ENCODE assay signal across 19 cellular contexts in genomic region chr16:29014561-29015029, GRCh38. TPM values are rescaled to one million over a fixed set of nuclear protein-coding genes. Genes with fewer than 3 reads are reported as not detected.
A peak's percentile ranks its signal among the peaks of the same experiment; 100 is the strongest.
DNase-seq lines count a peak whose midpoint lies in the region; ATAC-seq and TF ChIP-seq lines count a peak whose summit lies in the region.
"Had no signal": no experiment of that assay in that cellular context is flagged by ENCODE, and none has a peak within 500 bp of the region (broad histone marks: within the 10 kb centered on the region; RNA-seq: fewer than 3 reads in every experiment).

No MANE protein-coding gene starts in this region.

- DNase-seq in CD14-positive monocyte (ENCODE audit: low spot score) (no peak), NCI-H2171 treated with DMSO at 0.1 percent for 48 hours (lab: John Stamatoyannopoulos, UW) (no peak)
- no peak for DNase-seq in CD4-positive, CD25-positive, alpha-beta regulatory T cell
- no peak for DNase-seq in activated T-helper 1 cell treated with anti-CD3 and anti-CD28 coated beads, Interleukin-12 subunit alpha, Interleukin-12 subunit beta, Interleukin-2, Interleukin-4 antibody, amounts not matched to agents 30 ng/mL and 10 ng/mL and 1 ng/mL, durations not matched to agents 14 hours and 24 hours and 36 hours (ENCODE audit: low spot score)
- DNase-seq in naive thymus-derived CD4-positive, alpha-beta T cell, result no peak
- no peak for DNase-seq in activated effector memory CD4-positive, alpha-beta T cell treated with anti-CD3 and anti-CD28 coated beads, Interleukin-2, amount 50 U/mL, for 16 hours
- DNase-seq: activated CD4-positive, alpha-beta T cell treated with anti-CD3 and anti-CD28 coated beads for 4 hours; activated T-cell treated with anti-CD3 and anti-CD28 coated beads for 4 hours; left ventricle myocardium inferior; NCI-H1436; NCI-H2171; NCI-H748 treated with DMSO at 0.1 percent for 48 hours; PC-9; T1000; thyroid gland had no signal

- H3K4me1 Mint-ChIP-seq in CD14-positive monocyte, result peaks cover 44% of the 10 kb centered on the region
- peaks cover 17 to 49% (median 27%) of the 10 kb centered on the region in 4 donors for H3K4me1 Mint-ChIP-seq in CD4-positive, CD25-positive, alpha-beta regulatory T cell
- H3K4me1 Mint-ChIP-seq in activated T-helper 1 cell treated with anti-CD3 and anti-CD28 coated beads, Interleukin-12 subunit alpha, Interleukin-12 subunit beta, Interleukin-2, Interleukin-4 antibody, amounts not matched to agents 30 ng/mL and 10 ng/mL and 1 ng/mL, durations not matched to agents 14 hours and 24 hours and 36 hours (ENCODE audit: low read depth), result peaks cover 42% of the 10 kb centered on the region
- H3K4me1 Mint-ChIP-seq in naive thymus-derived CD4-positive, alpha-beta T cell, result peaks cover 25 to 73% (median 41%) of the 10 kb centered on the region in 7 donors
- H3K4me1 Mint-ChIP-seq: brain had no signal

- CTCF ChIA-PET in naive thymus-derived CD4-positive, alpha-beta T cell (lab: Charles Lee), result interaction anchor here (1.1 kb wide), 1 partner anchor 27 kb away, joined by 3 read pairs; no protein-coding TSS in a partner anchor

- POLR2A ChIA-PET in naive thymus-derived CD4-positive, alpha-beta T cell (lab: Charles Lee), result interaction anchor here (1.0 to 9.3 kb wide), 7 partner anchors 10 to 37 kb away, joined by 3 to 194 read pairs (median 7); partner anchors contain the start of gene LAT

- TF ChIP-seq CTCF in CD14-positive monocyte (IDR thresholded peaks at IDR 0.05), result no peak

- H3K27ac ChIP-seq in CD4-positive, CD25-positive, alpha-beta regulatory T cell (ENCODE audit: insufficient read depth, low read length, poor library complexity, severe bottlenecking), result no peak overlapping the region
- H3K27ac ChIP-seq in naive thymus-derived CD4-positive, alpha-beta T cell (ENCODE audit: low read depth, low read length), result no peak overlapping the region
- H3K27ac ChIP-seq: coronary artery, left ventricle myocardium inferior, PC-9, SJSA1, thyroid gland had no signal

- intact Hi-C loops in CD14-positive monocyte (cut with micrococcal nuclease), result no loop called here
- intact Hi-C loops in activated T-helper 1 cell treated with anti-CD3 and anti-CD28 coated beads, Interleukin-12 subunit alpha, Interleukin-12 subunit beta, Interleukin-2, Interleukin-4 antibody, amounts not matched to agents 30 ng/mL and 10 ng/mL and 1 ng/mL, durations not matched to agents 14 hours and 24 hours and 36 hours (cut with micrococcal nuclease), result no loop called here
- intact Hi-C loops in naive thymus-derived CD4-positive, alpha-beta T cell (cut with micrococcal nuclease), result no loop called here

- peaks cover 0 to 7% of the 10 kb centered on the region in 2 donors for H3K36me3 Mint-ChIP-seq in CD14-positive monocyte
- no peaks in the 10 kb centered on the region for H3K36me3 Mint-ChIP-seq in CD4-positive, CD25-positive, alpha-beta regulatory T cell
- peaks cover 5% of the 10 kb centered on the region for H3K36me3 Mint-ChIP-seq in activated T-helper 1 cell treated with anti-CD3 and anti-CD28 coated beads, Interleukin-12 subunit alpha, Interleukin-12 subunit beta, Interleukin-2, Interleukin-4 antibody, amounts not matched to agents 30 ng/mL and 10 ng/mL and 1 ng/mL, durations not matched to agents 14 hours and 24 hours and 36 hours (ENCODE audit: low read depth)
- H3K36me3 Mint-ChIP-seq in naive thymus-derived CD4-positive, alpha-beta T cell, result peaks cover 0 to 2% (median 0%) of the 10 kb centered on the region in 5 donors
- H3K36me3 Mint-ChIP-seq: brain had no signal

- peak overlapping the region; percentile 85 to 96 (median 94) for H3K27ac Mint-ChIP-seq in CD14-positive monocyte
- peak overlapping the region; percentile 75 to 94 (median 92) for H3K27ac Mint-ChIP-seq in CD4-positive, CD25-positive, alpha-beta regulatory T cell
- H3K27ac Mint-ChIP-seq in activated T-helper 1 cell treated with anti-CD3 and anti-CD28 coated beads, Interleukin-12 subunit alpha, Interleukin-12 subunit beta, Interleukin-2, Interleukin-4 antibody, amounts not matched to agents 30 ng/mL and 10 ng/mL and 1 ng/mL, durations not matched to agents 14 hours and 24 hours and 36 hours, result peak overlapping the region; percentile 26
- H3K27ac Mint-ChIP-seq in naive thymus-derived CD4-positive, alpha-beta T cell, result peak overlapping the region; percentile 28 to 99 (median 95)
- H3K27ac Mint-ChIP-seq: brain had no signal

- no peaks in the 10 kb centered on the region for H3K36me3 ChIP-seq in CD4-positive, CD25-positive, alpha-beta regulatory T cell (ENCODE audit: control insufficient read depth, insufficient read depth, low read length)
- no peaks in the 10 kb centered on the region for H3K36me3 ChIP-seq in naive thymus-derived CD4-positive, alpha-beta T cell (ENCODE audit: control insufficient read depth in 2 of 3, insufficient read depth in 3 of 3, low read length in 3 of 3)
- H3K36me3 ChIP-seq: left ventricle myocardium inferior, SJSA1, thyroid gland had no signal

- no peak for ATAC-seq in CD4-positive, CD25-positive, alpha-beta regulatory T cell (ENCODE audit: low read depth in 2 of 2)
- ATAC-seq in naive thymus-derived CD4-positive, alpha-beta T cell, result no peak
- no peak for ATAC-seq in GM21528 (IDR thresholded peaks at IDR 0.05; ENCODE audit: low FRiP score, unreplicated experiment)

- peaks cover 39% of the 10 kb centered on the region for H3K4me1 ChIP-seq in CD4-positive, CD25-positive, alpha-beta regulatory T cell (ENCODE audit: control insufficient read depth, insufficient read depth, low read length, poor library complexity, severe bottlenecking)
- peaks cover 16 to 42% of the 10 kb centered on the region in 2 donors for H3K4me1 ChIP-seq in naive thymus-derived CD4-positive, alpha-beta T cell (ENCODE audit: control insufficient read depth in 2 of 2, insufficient read depth in 2 of 2, low read length in 2 of 2)
- H3K4me1 ChIP-seq: left ventricle myocardium inferior, SJSA1, thyroid gland had no signal

- no peak overlapping the region for H3K4me3 ChIP-seq in CD4-positive, CD25-positive, alpha-beta regulatory T cell (ENCODE audit: low read depth, low read length)
- no peak overlapping the region for H3K4me3 ChIP-seq in naive thymus-derived CD4-positive, alpha-beta T cell (ENCODE audit: low read length)
- H3K4me3 ChIP-seq: coronary artery, left ventricle myocardium inferior, PC-9, SJSA1, thyroid gland had no signal

- H3K9me3 ChIP-seq in CD4-positive, CD25-positive, alpha-beta regulatory T cell (ENCODE audit: control insufficient read depth in 2 of 2, low read length in 2 of 2), result no peaks in the 10 kb centered on the region
- H3K9me3 ChIP-seq in naive thymus-derived CD4-positive, alpha-beta T cell (ENCODE audit: control insufficient read depth in 2 of 3, low read length in 3 of 3), result no peaks in the 10 kb centered on the region
- H3K9me3 ChIP-seq: left ventricle myocardium inferior, SJSA1, thyroid gland had no signal

- no peaks in the 10 kb centered on the region for H3K27me3 ChIP-seq in CD4-positive, CD25-positive, alpha-beta regulatory T cell (ENCODE audit: control insufficient read depth, insufficient read depth, low read length)
- no peaks in the 10 kb centered on the region for H3K27me3 ChIP-seq in naive thymus-derived CD4-positive, alpha-beta T cell (ENCODE audit: control insufficient read depth in 2 of 2, insufficient read depth in 2 of 2, low read length in 2 of 2)
- H3K27me3 ChIP-seq: SJSA1, thyroid gland had no signal

- H3K27me3 Mint-ChIP-seq in CD14-positive monocyte (ENCODE audit: low read depth in 3 of 3), result peaks cover 0 to 3% (median 0%) of the 10 kb centered on the region in 3 donors
- no peaks in the 10 kb centered on the region for H3K27me3 Mint-ChIP-seq in CD4-positive, CD25-positive, alpha-beta regulatory T cell
- H3K27me3 Mint-ChIP-seq in activated T-helper 1 cell treated with anti-CD3 and anti-CD28 coated beads, Interleukin-12 subunit alpha, Interleukin-12 subunit beta, Interleukin-2, Interleukin-4 antibody, amounts not matched to agents 30 ng/mL and 10 ng/mL and 1 ng/mL, durations not matched to agents 14 hours and 24 hours and 36 hours (ENCODE audit: insufficient read depth), result no peaks in the 10 kb centered on the region
- no peaks in the 10 kb centered on the region for H3K27me3 Mint-ChIP-seq in naive thymus-derived CD4-positive, alpha-beta T cell

- peaks cover 0 to 11% (median 7%) of the 10 kb centered on the region in 7 donors for H3K9me3 Mint-ChIP-seq in CD14-positive monocyte
- peaks cover 0 to 2% (median 0%) of the 10 kb centered on the region in 7 donors for H3K9me3 Mint-ChIP-seq in CD4-positive, CD25-positive, alpha-beta regulatory T cell
- no peaks in the 10 kb centered on the region for H3K9me3 Mint-ChIP-seq in activated T-helper 1 cell treated with anti-CD3 and anti-CD28 coated beads, Interleukin-12 subunit alpha, Interleukin-12 subunit beta, Interleukin-2, Interleukin-4 antibody, amounts not matched to agents 30 ng/mL and 10 ng/mL and 1 ng/mL, durations not matched to agents 14 hours and 24 hours and 36 hours
- H3K9me3 Mint-ChIP-seq in naive thymus-derived CD4-positive, alpha-beta T cell, result peaks cover 0 to 5% (median 0%) of the 10 kb centered on the region in 11 donors
- H3K9me3 Mint-ChIP-seq: brain had no signal

- peak overlapping the region; percentile 10 to 18 for H3K4me3 Mint-ChIP-seq in CD14-positive monocyte
- H3K4me3 Mint-ChIP-seq in CD4-positive, CD25-positive, alpha-beta regulatory T cell, result peak overlapping the region in 2 of 4 donors; percentile 30 to 41
- no peak overlapping the region for H3K4me3 Mint-ChIP-seq in activated T-helper 1 cell treated with anti-CD3 and anti-CD28 coated beads, Interleukin-12 subunit alpha, Interleukin-12 subunit beta, Interleukin-2, Interleukin-4 antibody, amounts not matched to agents 30 ng/mL and 10 ng/mL and 1 ng/mL, durations not matched to agents 14 hours and 24 hours and 36 hours
- H3K4me3 Mint-ChIP-seq in naive thymus-derived CD4-positive, alpha-beta T cell, result peak overlapping the region in 8 of 10 donors; percentile 9 to 75 (median 40)
- H3K4me3 Mint-ChIP-seq: brain had no signal

RNA-seq across cellular contexts. Expression of gene LAT, which starts 29.7 kb away (rescaled TPM):
- 1 to 10 TPM; 1.5 to 1.9 TPM for polyA plus RNA-seq in CD14-positive monocyte
- total RNA-seq in CD4-positive, CD25-positive, alpha-beta regulatory T cell, result 282 TPM
- polyA plus RNA-seq in CD4-positive, CD25-positive, alpha-beta regulatory T cell, result 100 to 1,000 TPM; 287 to 429 (median 317) TPM
- total RNA-seq in activated T-helper 1 cell treated with anti-CD3 and anti-CD28 coated beads, Interleukin-12 subunit alpha, Interleukin-12 subunit beta, Interleukin-2, Interleukin-4 antibody, amounts not matched to agents 30 ng/mL and 10 ng/mL and 1 ng/mL, durations not matched to agents 14 hours and 24 hours and 36 hours, result 230 and 234 TPM in 2 replicates
- total RNA-seq in naive thymus-derived CD4-positive, alpha-beta T cell, result 100 to 1,000 TPM; 179 to 476 (median 342) TPM
- polyA plus RNA-seq in naive thymus-derived CD4-positive, alpha-beta T cell, result 100 to 1,000 TPM; 317 to 445 TPM

RNA-seq across cellular contexts. Expression of gene SPNS1, which starts 40.0 kb away (rescaled TPM):
- polyA plus RNA-seq in CD14-positive monocyte, result 100 to 1,000 TPM in 1 of 2 donors, 10 to 100 TPM in 1; 97.2 to 104 TPM
- total RNA-seq in CD4-positive, CD25-positive, alpha-beta regulatory T cell, result 24.5 TPM
- polyA plus RNA-seq in CD4-positive, CD25-positive, alpha-beta regulatory T cell, result 10 to 100 TPM; 22.3 to 32.9 (median 25.2) TPM
- 21.2 and 26.9 TPM in 2 replicates for total RNA-seq in activated T-helper 1 cell treated with anti-CD3 and anti-CD28 coated beads, Interleukin-12 subunit alpha, Interleukin-12 subunit beta, Interleukin-2, Interleukin-4 antibody, amounts not matched to agents 30 ng/mL and 10 ng/mL and 1 ng/mL, durations not matched to agents 14 hours and 24 hours and 36 hours
- 10 to 100 TPM; 31.1 to 47.0 (median 42.1) TPM for total RNA-seq in naive thymus-derived CD4-positive, alpha-beta T cell
- polyA plus RNA-seq in naive thymus-derived CD4-positive, alpha-beta T cell, result 10 to 100 TPM; 22.6 to 40.4 TPM

Comparison
In these comparisons a context has a peak if more than half of its experiments do, and no peak if none do; other contexts are left out.
1. H3K27ac Mint-ChIP-seq: peak in every context shown above with its lines; median percentile 95 in naive thymus-derived CD4-positive, alpha-beta T cell; 94 in CD14-positive monocyte; 92 in CD4-positive, CD25-positive, alpha-beta regulatory T cell; 26 in activated T-helper 1 cell treated with anti-CD3 and anti-CD28 coated beads, Interleukin-12 subunit alpha, Interleukin-12 subunit beta, Interleukin-2, Interleukin-4 antibody, amounts not matched to agents 30 ng/mL and 10 ng/mL and 1 ng/mL, durations not matched to agents 14 hours and 24 hours and 36 hours.